Comparison of ENCODE assay signal across 1 cellular context in genomic region chr11:12841946-12842630, GRCh38.
TF ChIP-seq lines count a peak whose summit lies in the region.

No MANE protein-coding gene starts in this region.

TF ChIP-seq in SK-N-SH, 30 proteins besides CTCF, POLR2A, EP300 and RAD21 (continued from another document):
- TF ChIP-seq ZBTB33 (IDR thresholded peaks at IDR 0.05; ENCODE audit: borderline replicate concordance, low read depth) (no peak), EZH2phosphoT487 (IDR thresholded peaks at IDR 0.05; ENCODE audit: borderline replicate concordance, low read depth) (no peak), RFX5 (IDR thresholded peaks at IDR 0.05; ENCODE audit: low read length) (0 out of 2 replicates have a peak, but pooled peaks have one; percentile 39), MXI1 (IDR thresholded peaks at IDR 0.05; ENCODE audit: low read depth, low read length) (peak; percentile 34; the same call in 1 of the 2 replicates), MAX (IDR thresholded peaks at IDR 0.05; ENCODE audit: low read depth) (0 out of 2 replicates have a peak, but pooled peaks have one; percentile 12)
TF ChIP-seq in SK-N-SH: peak in this region for 8.
